12 cellular contexts compared by ENCODE assay signal in genomic region chr16:75099075-75099667, GRCh38. TPM values are rescaled to one million over a fixed set of nuclear protein-coding genes. Genes with fewer than 3 reads are reported as not detected.
DNase-seq lines count a peak whose midpoint lies in the region; ATAC-seq lines count a peak whose summit lies in the region.
"Had no signal": no experiment of that assay in that cellular context is flagged by ENCODE, and none has a peak within 500 bp of the region (broad histone marks: within the 10 kb centered on the region; RNA-seq: fewer than 3 reads in every experiment).

No MANE protein-coding gene starts in this region.

- no peaks in the 10 kb centered on the region for H3K27me3 ChIP-seq in muscle layer of duodenum (ENCODE audit: low read depth, low read length)
- H3K27me3 ChIP-seq: brain microvascular endothelial cell, SJSA1 had no signal

- ATAC-seq in stimulated activated naive CD8-positive, alpha-beta T cell treated with anti-CD3 and anti-CD28 coated beads, Interleukin-15, Interleukin-2, amounts not matched to agents 100 U/mL and 50 U/mL, for 24 hours: no peak
- ATAC-seq in HG02623 (IDR thresholded peaks at IDR 0.05; ENCODE audit: unreplicated experiment): no peak

- no peaks in the 10 kb centered on the region for H3K9me3 ChIP-seq in muscle layer of duodenum (ENCODE audit: control insufficient read depth in 1 of 2, low read length in 2 of 2)
- H3K9me3 ChIP-seq: SJSA1 had no signal

- H3K4me1 Mint-ChIP-seq in stimulated activated naive CD8-positive, alpha-beta T cell treated with anti-CD3 and anti-CD28 coated beads, Interleukin-15, Interleukin-2, amounts not matched to agents 100 ng/mL and 50 ng/mL, for 24 hours (ENCODE audit: low read depth): peaks cover 64% of the 10 kb centered on the region
- peaks cover 42% of the 10 kb centered on the region for H3K4me1 Mint-ChIP-seq in activated naive CD8-positive, alpha-beta T cell treated with anti-CD3 and anti-CD28 coated beads for 36 hours

- peak overlapping the region; percentile 60 for H3K4me3 Mint-ChIP-seq in stimulated activated naive CD8-positive, alpha-beta T cell treated with anti-CD3 and anti-CD28 coated beads, Interleukin-15, Interleukin-2, amounts not matched to agents 100 ng/mL and 50 ng/mL, for 24 hours
- no peak overlapping the region for H3K4me3 Mint-ChIP-seq in activated naive CD8-positive, alpha-beta T cell treated with anti-CD3 and anti-CD28 coated beads for 36 hours

- peak overlapping the region; percentile 23 for H3K27ac ChIP-seq in muscle layer of duodenum (ENCODE audit: low read length)
- H3K27ac ChIP-seq: brain microvascular endothelial cell, SJSA1 had no signal

- H3K9me3 Mint-ChIP-seq in stimulated activated naive CD8-positive, alpha-beta T cell treated with anti-CD3 and anti-CD28 coated beads, Interleukin-15, Interleukin-2, amounts not matched to agents 100 ng/mL and 50 ng/mL, for 24 hours: peaks cover 3% of the 10 kb centered on the region
- H3K9me3 Mint-ChIP-seq in activated naive CD8-positive, alpha-beta T cell treated with anti-CD3 and anti-CD28 coated beads for 36 hours: no peaks in the 10 kb centered on the region

- H3K36me3 ChIP-seq in muscle layer of duodenum (ENCODE audit: control insufficient read depth in 1 of 2, insufficient read depth in 2 of 2, low read length in 2 of 2): peaks cover 3 to 6% of the 10 kb centered on the region in 2 donors
- H3K36me3 ChIP-seq: brain microvascular endothelial cell, SJSA1 had no signal

- peak overlapping the region; percentile 77 for H3K27ac Mint-ChIP-seq in stimulated activated naive CD8-positive, alpha-beta T cell treated with anti-CD3 and anti-CD28 coated beads, Interleukin-15, Interleukin-2, amounts not matched to agents 100 ng/mL and 50 ng/mL, for 24 hours
- peak overlapping the region; percentile 78 for H3K27ac Mint-ChIP-seq in activated naive CD8-positive, alpha-beta T cell treated with anti-CD3 and anti-CD28 coated beads for 36 hours

- no peak overlapping the region for H3K4me3 ChIP-seq in muscle layer of duodenum (ENCODE audit: low read depth in 1 of 2, low read length in 2 of 2)
- H3K4me3 ChIP-seq: GM12878, SJSA1 had no signal

- H3K36me3 Mint-ChIP-seq in stimulated activated naive CD8-positive, alpha-beta T cell treated with anti-CD3 and anti-CD28 coated beads, Interleukin-15, Interleukin-2, amounts not matched to agents 100 ng/mL and 50 ng/mL, for 24 hours (ENCODE audit: low read depth): peaks cover 3% of the 10 kb centered on the region
- peaks cover 4% of the 10 kb centered on the region for H3K36me3 Mint-ChIP-seq in activated naive CD8-positive, alpha-beta T cell treated with anti-CD3 and anti-CD28 coated beads for 36 hours

- no peaks in the 10 kb centered on the region for H3K27me3 Mint-ChIP-seq in stimulated activated naive CD8-positive, alpha-beta T cell treated with anti-CD3 and anti-CD28 coated beads, Interleukin-15, Interleukin-2, amounts not matched to agents 100 ng/mL and 50 ng/mL, for 24 hours
- H3K27me3 Mint-ChIP-seq in activated naive CD8-positive, alpha-beta T cell treated with anti-CD3 and anti-CD28 coated beads for 36 hours: no peaks in the 10 kb centered on the region

- peaks cover 11 to 28% of the 10 kb centered on the region in 2 donors for H3K4me1 ChIP-seq in muscle layer of duodenum (ENCODE audit: control insufficient read depth in 1 of 2, insufficient read depth in 2 of 2, low read length in 2 of 2)

- no peak for DNase-seq in stimulated activated naive CD8-positive, alpha-beta T cell treated with anti-CD3 and anti-CD28 coated beads, Interleukin-15, Interleukin-2, amounts not matched to agents 100 U/mL and 50 U/mL, for 24 hours
- no peak for DNase-seq in activated naive CD8-positive, alpha-beta T cell treated with anti-CD3 and anti-CD28 coated beads for 36 hours
- DNase-seq in stimulated activated CD4-positive, alpha-beta T cell treated with anti-CD3 and anti-CD28 coated beads, Interleukin-4, amount 100 ng/mL, for 24 hours: no peak
- no peak for DNase-seq in 8988T
- no peak for DNase-seq in NOMO-1 treated with dmso at 0.1 percent for 144 hours (lab: John Stamatoyannopoulos, UW; ENCODE audit: unreplicated experiment)
- DNase-seq: brain microvascular endothelial cell had no signal

RNA-seq across cellular contexts. Expression of gene LDHD, which starts 17.4 kb away (rescaled TPM):
- not detected for total RNA-seq in activated naive CD8-positive, alpha-beta T cell treated with anti-CD3 and anti-CD28 coated beads for 36 hours
- total RNA-seq: activated CD8-positive, alpha-beta memory T cell treated with anti-CD3 and anti-CD28 coated beads for 36 hours had no signal

RNA-seq across cellular contexts. Expression of gene ZFP1, which starts 49.2 kb away (rescaled TPM):
- 10 to 100 TPM; 18.7 to 19.0 TPM for total RNA-seq in activated naive CD8-positive, alpha-beta T cell treated with anti-CD3 and anti-CD28 coated beads for 36 hours
